8 cellular contexts compared by ENCODE assay signal in genomic region chr9:109110326-109111014, GRCh38.
DNase-seq lines count a peak whose midpoint lies in the region; TF ChIP-seq lines count a peak whose summit lies in the region.

No MANE protein-coding gene starts in this region.

- no peaks in the 10 kb centered on the region for H3K9me3 ChIP-seq in HAP-1
- no peaks in the 10 kb centered on the region for H3K9me3 ChIP-seq in WERI-Rb-1 (ENCODE audit: severe bottlenecking)

- no peak overlapping the region for H3K27ac ChIP-seq in WERI-Rb-1

- H3K4me3 ChIP-seq in GM12865 (ENCODE audit: low read depth, low read length) (no peak overlapping the region), HAP-1 (no peak overlapping the region; the same call in 1 of the 2 replicates), retinal pigment epithelial cell (ENCODE audit: low read length) (peak overlapping the region; percentile 10), WERI-Rb-1 (ENCODE audit: low read depth, low read length) (no peak overlapping the region)

- in situ Hi-C loops in HAP-1 (cut with MboI; ENCODE audit: low sequenced_read_pairs) = no loop called here

- DNase-seq in GM12865 (ENCODE audit: low read depth) (peak; percentile 41), HAP-1 (ENCODE audit: low spot score in 2 of 2) (peak; percentile 42 to 84), OCI-M1 (lab: John Stamatoyannopoulos, UW) (peak; percentile 56), erythroblast (lab: John Stamatoyannopoulos, UW) (peak; percentile 53 to 67), retinal pigment epithelial cell (ENCODE audit: low read depth) (no peak), WERI-Rb-1 (no peak), activated gamma-delta T cell (lab: John Stamatoyannopoulos, UW) (no peak), NCI-H2196 treated with DMSO at 0.1 percent for 48 hours (lab: John Stamatoyannopoulos, UW; ENCODE audit: unreplicated experiment) (no peak)

- H3K36me3 ChIP-seq in HAP-1 (replicated peaks) = peaks cover 4% of the 10 kb centered on the region
- peaks cover 17% of the 10 kb centered on the region for H3K36me3 ChIP-seq in WERI-Rb-1

- H3K27me3 ChIP-seq in HAP-1 (ENCODE audit: low read depth) (no peaks in the 10 kb centered on the region), WERI-Rb-1 (ENCODE audit: insufficient read depth, low read depth, severe bottlenecking) (no peaks in the 10 kb centered on the region)

- TF ChIP-seq CTCF in GM12865 (IDR thresholded peaks at IDR 0.05; ENCODE audit: insufficient read depth, low read depth, low read length, missing control alignments) (no peak), retinal pigment epithelial cell (conservative IDR thresholded peaks at IDR 0.05; ENCODE audit: low read depth, low read length) (no peak), WERI-Rb-1 (IDR thresholded peaks at IDR 0.05; ENCODE audit: low read depth, low read length) (no peak)

- no peak for TF ChIP-seq POLR2A in erythroblast (IDR thresholded peaks at IDR 0.05; ENCODE audit: low read length)

- peaks cover 77% of the 10 kb centered on the region for H3K4me1 ChIP-seq in HAP-1

Comparison
In these comparisons a context has a peak if more than half of its experiments do, and no peak if none do; other contexts are left out.
1. DNase-seq: peak in GM12865 (single experiment), HAP-1 (2 of 2), OCI-M1 (single experiment) and erythroblast (2 of 2); none in retinal pigment epithelial cell (single experiment), WERI-Rb-1 (single experiment), activated gamma-delta T cell (single experiment) and NCI-H2196 treated with DMSO at 0.1 percent for 48 hours (single experiment).